1 cellular context compared by ENCODE assay signal in the genomic region with DNA sequence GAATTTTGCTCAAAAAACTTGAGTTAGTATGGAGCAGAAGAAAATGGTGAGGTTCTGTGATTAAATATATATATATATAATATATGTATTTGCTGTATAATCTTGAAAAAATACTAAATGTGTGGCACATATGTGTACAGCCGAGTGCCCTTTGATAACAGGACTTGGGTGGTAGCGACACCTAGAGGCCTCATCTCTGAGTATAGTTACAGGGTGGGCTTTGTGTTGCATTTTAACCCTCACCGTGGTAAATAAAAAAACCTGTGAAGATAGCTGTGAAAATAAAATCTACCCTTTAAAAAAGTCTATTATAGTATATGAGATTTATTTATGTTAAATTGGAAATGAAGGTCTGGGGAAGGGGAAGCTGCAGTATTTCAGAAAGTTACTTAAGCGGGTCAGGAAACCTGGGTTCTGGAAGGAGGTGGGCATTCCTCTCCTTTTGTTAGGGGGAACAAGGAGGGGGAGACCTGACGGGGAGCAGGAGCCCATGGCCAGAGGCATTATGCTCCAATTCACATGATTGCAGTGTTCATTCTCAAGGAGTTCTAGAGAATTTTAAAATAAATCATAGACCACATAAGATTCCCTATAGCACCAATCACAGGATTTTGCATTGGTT.
A peak's percentile ranks its signal among the peaks of the same experiment; 100 is the strongest.
TF ChIP-seq lines count a peak whose summit lies in the region.

No MANE protein-coding gene starts in this region.

TF ChIP-seq in HepG2, 621 proteins besides CTCF, POLR2A, EP300 and RAD21 (continued from another document):
- TF ChIP-seq, protein P1, sequence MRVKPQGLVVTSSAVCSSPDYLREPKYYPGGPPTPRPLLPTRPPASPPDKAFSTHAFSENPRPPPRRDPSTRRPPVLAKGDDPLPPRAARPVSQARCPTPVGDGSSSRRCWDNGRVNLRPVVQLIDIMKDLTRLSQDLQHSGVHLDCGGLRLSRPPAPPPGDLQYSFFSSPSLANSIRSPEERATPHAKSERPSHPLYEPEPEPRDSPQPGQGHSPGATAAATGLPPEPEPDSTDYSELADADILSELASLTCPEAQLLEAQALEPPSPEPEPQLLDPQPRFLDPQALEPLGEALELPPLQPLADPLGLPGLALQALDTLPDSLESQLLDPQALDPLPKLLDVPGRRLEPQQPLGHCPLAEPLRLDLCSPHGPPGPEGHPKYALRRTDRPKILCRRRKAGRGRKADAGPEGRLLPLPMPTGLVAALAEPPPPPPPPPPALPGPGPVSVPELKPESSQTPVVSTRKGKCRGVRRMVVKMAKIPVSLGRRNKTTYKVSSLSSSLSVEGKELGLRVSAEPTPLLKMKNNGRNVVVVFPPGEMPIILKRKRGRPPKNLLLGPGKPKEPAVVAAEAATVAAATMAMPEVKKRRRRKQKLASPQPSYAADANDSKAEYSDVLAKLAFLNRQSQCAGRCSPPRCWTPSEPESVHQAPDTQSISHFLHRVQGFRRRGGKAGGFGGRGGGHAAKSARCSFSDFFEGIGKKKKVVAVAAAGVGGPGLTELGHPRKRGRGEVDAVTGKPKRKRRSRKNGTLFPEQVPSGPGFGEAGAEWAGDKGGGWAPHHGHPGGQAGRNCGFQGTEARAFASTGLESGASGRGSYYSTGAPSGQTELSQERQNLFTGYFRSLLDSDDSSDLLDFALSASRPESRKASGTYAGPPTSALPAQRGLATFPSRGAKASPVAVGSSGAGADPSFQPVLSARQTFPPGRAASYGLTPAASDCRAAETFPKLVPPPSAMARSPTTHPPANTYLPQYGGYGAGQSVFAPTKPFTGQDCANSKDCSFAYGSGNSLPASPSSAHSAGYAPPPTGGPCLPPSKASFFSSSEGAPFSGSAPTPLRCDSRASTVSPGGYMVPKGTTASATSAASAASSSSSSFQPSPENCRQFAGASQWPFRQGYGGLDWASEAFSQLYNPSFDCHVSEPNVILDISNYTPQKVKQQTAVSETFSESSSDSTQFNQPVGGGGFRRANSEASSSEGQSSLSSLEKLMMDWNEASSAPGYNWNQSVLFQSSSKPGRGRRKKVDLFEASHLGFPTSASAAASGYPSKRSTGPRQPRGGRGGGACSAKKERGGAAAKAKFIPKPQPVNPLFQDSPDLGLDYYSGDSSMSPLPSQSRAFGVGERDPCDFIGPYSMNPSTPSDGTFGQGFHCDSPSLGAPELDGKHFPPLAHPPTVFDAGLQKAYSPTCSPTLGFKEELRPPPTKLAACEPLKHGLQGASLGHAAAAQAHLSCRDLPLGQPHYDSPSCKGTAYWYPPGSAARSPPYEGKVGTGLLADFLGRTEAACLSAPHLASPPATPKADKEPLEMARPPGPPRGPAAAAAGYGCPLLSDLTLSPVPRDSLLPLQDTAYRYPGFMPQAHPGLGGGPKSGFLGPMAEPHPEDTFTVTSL (CRISPR knock-in tag; IDR thresholded peaks at IDR 0.05; ENCODE audit: borderline replicate concordance) = no peak
- TF ChIP-seq ZMYM4 (CRISPR knock-in tag; IDR thresholded peaks at IDR 0.05) = no peak
- TF ChIP-seq ZNF468 (CRISPR knock-in tag; IDR thresholded peaks at IDR 0.05) = no peak
- TF ChIP-seq GATAD2A (CRISPR knock-in tag; IDR thresholded peaks at IDR 0.05) = no peak
- no peak for TF ChIP-seq FLYWCH1 (CRISPR knock-in tag; IDR thresholded peaks at IDR 0.05)
- no peak for TF ChIP-seq ZNF160 (CRISPR knock-in tag; IDR thresholded peaks at IDR 0.05)
- no peak for TF ChIP-seq ATRX (CRISPR knock-in tag; IDR thresholded peaks at IDR 0.05; ENCODE audit: borderline replicate concordance)
- TF ChIP-seq, protein P2, sequence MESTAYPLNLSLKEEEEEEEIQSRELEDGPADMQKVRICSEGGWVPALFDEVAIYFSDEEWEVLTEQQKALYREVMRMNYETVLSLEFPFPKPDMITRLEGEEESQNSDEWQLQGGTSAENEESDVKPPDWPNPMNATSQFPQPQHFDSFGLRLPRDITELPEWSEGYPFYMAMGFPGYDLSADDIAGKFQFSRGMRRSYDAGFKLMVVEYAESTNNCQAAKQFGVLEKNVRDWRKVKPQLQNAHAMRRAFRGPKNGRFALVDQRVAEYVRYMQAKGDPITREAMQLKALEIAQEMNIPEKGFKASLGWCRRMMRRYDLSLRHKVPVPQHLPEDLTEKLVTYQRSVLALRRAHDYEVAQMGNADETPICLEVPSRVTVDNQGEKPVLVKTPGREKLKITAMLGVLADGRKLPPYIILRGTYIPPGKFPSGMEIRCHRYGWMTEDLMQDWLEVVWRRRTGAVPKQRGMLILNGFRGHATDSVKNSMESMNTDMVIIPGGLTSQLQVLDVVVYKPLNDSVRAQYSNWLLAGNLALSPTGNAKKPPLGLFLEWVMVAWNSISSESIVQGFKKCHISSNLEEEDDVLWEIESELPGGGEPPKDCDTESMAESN (CRISPR knock-in tag; conservative IDR thresholded peaks at IDR 0.05) = no peak
- no peak for TF ChIP-seq KDM2A (CRISPR knock-in tag; IDR thresholded peaks at IDR 0.05; ENCODE audit: borderline replicate concordance, low read depth)
- TF ChIP-seq ASH2L (IDR thresholded peaks at IDR 0.05; ENCODE audit: insufficient read length, low read depth, low read length) = no peak
- TF ChIP-seq, protein P3, sequence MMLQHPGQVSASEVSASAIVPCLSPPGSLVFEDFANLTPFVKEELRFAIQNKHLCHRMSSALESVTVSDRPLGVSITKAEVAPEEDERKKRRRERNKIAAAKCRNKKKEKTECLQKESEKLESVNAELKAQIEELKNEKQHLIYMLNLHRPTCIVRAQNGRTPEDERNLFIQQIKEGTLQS (CRISPR knock-in tag; IDR thresholded peaks at IDR 0.05) = no peak
- TF ChIP-seq SSRP1 (CRISPR knock-in tag; IDR thresholded peaks at IDR 0.05) = no peak
- TF ChIP-seq, protein P4, sequence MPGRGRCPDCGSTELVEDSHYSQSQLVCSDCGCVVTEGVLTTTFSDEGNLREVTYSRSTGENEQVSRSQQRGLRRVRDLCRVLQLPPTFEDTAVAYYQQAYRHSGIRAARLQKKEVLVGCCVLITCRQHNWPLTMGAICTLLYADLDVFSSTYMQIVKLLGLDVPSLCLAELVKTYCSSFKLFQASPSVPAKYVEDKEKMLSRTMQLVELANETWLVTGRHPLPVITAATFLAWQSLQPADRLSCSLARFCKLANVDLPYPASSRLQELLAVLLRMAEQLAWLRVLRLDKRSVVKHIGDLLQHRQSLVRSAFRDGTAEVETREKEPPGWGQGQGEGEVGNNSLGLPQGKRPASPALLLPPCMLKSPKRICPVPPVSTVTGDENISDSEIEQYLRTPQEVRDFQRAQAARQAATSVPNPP (CRISPR knock-in tag; IDR thresholded peaks at IDR 0.05) = no peak
- TF ChIP-seq CBX2 (IDR thresholded peaks at IDR 0.05; ENCODE audit: low read depth, low read length) = no peak
- no peak for TF ChIP-seq CBX2 (CRISPR knock-in tag; IDR thresholded peaks at IDR 0.05; ENCODE audit: low read depth)
- TF ChIP-seq, protein P5, sequence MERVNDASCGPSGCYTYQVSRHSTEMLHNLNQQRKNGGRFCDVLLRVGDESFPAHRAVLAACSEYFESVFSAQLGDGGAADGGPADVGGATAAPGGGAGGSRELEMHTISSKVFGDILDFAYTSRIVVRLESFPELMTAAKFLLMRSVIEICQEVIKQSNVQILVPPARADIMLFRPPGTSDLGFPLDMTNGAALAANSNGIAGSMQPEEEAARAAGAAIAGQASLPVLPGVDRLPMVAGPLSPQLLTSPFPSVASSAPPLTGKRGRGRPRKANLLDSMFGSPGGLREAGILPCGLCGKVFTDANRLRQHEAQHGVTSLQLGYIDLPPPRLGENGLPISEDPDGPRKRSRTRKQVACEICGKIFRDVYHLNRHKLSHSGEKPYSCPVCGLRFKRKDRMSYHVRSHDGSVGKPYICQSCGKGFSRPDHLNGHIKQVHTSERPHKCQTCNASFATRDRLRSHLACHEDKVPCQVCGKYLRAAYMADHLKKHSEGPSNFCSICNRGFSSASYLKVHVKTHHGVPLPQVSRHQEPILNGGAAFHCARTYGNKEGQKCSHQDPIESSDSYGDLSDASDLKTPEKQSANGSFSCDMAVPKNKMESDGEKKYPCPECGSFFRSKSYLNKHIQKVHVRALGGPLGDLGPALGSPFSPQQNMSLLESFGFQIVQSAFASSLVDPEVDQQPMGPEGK (CRISPR knock-in tag; IDR thresholded peaks at IDR 0.05) = no peak
- TF ChIP-seq GABPB1 (CRISPR knock-in tag; IDR thresholded peaks at IDR 0.05) = no peak
- TF ChIP-seq, protein P6, sequence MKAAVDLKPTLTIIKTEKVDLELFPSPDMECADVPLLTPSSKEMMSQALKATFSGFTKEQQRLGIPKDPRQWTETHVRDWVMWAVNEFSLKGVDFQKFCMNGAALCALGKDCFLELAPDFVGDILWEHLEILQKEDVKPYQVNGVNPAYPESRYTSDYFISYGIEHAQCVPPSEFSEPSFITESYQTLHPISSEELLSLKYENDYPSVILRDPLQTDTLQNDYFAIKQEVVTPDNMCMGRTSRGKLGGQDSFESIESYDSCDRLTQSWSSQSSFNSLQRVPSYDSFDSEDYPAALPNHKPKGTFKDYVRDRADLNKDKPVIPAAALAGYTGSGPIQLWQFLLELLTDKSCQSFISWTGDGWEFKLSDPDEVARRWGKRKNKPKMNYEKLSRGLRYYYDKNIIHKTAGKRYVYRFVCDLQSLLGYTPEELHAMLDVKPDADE (CRISPR knock-in tag; IDR thresholded peaks at IDR 0.05) = no peak
- TF ChIP-seq SMC3 (IDR thresholded peaks at IDR 0.05; ENCODE audit: low read length) = peak; percentile 78
- no peak for TF ChIP-seq ATF1 (CRISPR knock-in tag; IDR thresholded peaks at IDR 0.05)
- TF ChIP-seq STAG1 (CRISPR knock-in tag; IDR thresholded peaks at IDR 0.05) = peak; percentile 87
- TF ChIP-seq NR2F2 (IDR thresholded peaks at IDR 0.05; ENCODE audit: borderline replicate concordance, low read depth) = no peak
- TF ChIP-seq ZNF460 (CRISPR knock-in tag; IDR thresholded peaks at IDR 0.05; ENCODE audit: borderline replicate concordance) = no peak
- TF ChIP-seq, protein P7, sequence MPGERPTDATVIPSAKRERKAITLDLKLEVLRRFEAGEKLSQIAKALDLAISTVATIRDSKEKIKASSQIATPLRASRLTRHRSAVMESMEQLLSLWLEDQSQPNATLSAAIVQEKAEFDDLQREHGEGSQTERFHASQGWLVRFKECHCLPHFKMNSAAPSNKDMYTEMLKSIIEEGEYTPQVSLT (CRISPR knock-in tag; IDR thresholded peaks at IDR 0.05; ENCODE audit: borderline replicate concordance, low read depth) = no peak
- TF ChIP-seq ZNF33B (CRISPR knock-in tag; IDR thresholded peaks at IDR 0.05) = no peak
- no peak for TF ChIP-seq DPF2 (CRISPR knock-in tag; IDR thresholded peaks at IDR 0.05; ENCODE audit: borderline replicate concordance, low read depth)
- no peak for TF ChIP-seq KLF12 (CRISPR knock-in tag; IDR thresholded peaks at IDR 0.05; ENCODE audit: borderline replicate concordance)
- TF ChIP-seq, protein P8, sequence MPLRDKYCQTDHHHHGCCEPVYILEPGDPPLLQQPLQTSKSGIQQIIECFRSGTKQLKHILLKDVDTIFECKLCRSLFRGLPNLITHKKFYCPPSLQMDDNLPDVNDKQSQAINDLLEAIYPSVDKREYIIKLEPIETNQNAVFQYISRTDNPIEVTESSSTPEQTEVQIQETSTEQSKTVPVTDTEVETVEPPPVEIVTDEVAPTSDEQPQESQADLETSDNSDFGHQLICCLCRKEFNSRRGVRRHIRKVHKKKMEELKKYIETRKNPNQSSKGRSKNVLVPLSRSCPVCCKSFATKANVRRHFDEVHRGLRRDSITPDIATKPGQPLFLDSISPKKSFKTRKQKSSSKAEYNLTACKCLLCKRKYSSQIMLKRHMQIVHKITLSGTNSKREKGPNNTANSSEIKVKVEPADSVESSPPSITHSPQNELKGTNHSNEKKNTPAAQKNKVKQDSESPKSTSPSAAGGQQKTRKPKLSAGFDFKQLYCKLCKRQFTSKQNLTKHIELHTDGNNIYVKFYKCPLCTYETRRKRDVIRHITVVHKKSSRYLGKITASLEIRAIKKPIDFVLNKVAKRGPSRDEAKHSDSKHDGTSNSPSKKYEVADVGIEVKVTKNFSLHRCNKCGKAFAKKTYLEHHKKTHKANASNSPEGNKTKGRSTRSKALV (CRISPR knock-in tag; IDR thresholded peaks at IDR 0.05) = no peak
- peak; percentile 64 for TF ChIP-seq ZNF652 (CRISPR knock-in tag; IDR thresholded peaks at IDR 0.05; ENCODE audit: borderline replicate concordance, low read depth)
- no peak for TF ChIP-seq ZNF136 (CRISPR knock-in tag; IDR thresholded peaks at IDR 0.05; ENCODE audit: low read depth)
